ENCODE assay signal across 22 cellular contexts in genomic region chr5:65395526-65396155, GRCh38.
DNase-seq lines count a peak whose midpoint lies in the region; ATAC-seq and TF ChIP-seq lines count a peak whose summit lies in the region.
"Had no signal": no experiment of that assay in that cellular context is flagged by ENCODE, and none has a peak within 500 bp of the region (broad histone marks: within the 10 kb centered on the region; RNA-seq: fewer than 3 reads in every experiment).

No MANE protein-coding gene starts in this region.

- no peak for TF ChIP-seq EP300 in transverse colon (IDR thresholded peaks at IDR 0.05; ENCODE audit: low read depth)

- H3K9me2 ChIP-seq in PC-3 (replicated peaks; ENCODE audit: low read length), result no peaks in the 10 kb centered on the region

- intact Hi-C loops in PC-3 (cut with micrococcal nuclease) (no loop called here), transverse colon (cut with DNase I; ENCODE audit: low total_unique reads) (no loop called here), ascending aorta (cut with DNase I) (no loop called here)

- TF ChIP-seq CTCF in PC-3 (conservative IDR thresholded peaks at IDR 0.05; ENCODE audit: low read depth, low read length), result no peak
- TF ChIP-seq CTCF in transverse colon (IDR thresholded peaks at IDR 0.05), result no peak
- no peak for TF ChIP-seq CTCF in ascending aorta (IDR thresholded peaks at IDR 0.05)

- H3K36me3 ChIP-seq in PC-3 (ENCODE audit: low read depth, low read length), result no peaks in the 10 kb centered on the region
- no peaks in the 10 kb centered on the region for H3K36me3 ChIP-seq in transverse colon
- no peaks in the 10 kb centered on the region for H3K36me3 ChIP-seq in ascending aorta
- H3K36me3 ChIP-seq: cardiac muscle cell, left ventricle myocardium inferior, neutrophil, tibial nerve had no signal

- H2AFZ ChIP-seq in PC-3 (ENCODE audit: low read length), result no peak overlapping the region

- TF ChIP-seq POLR2A in transverse colon (IDR thresholded peaks at IDR 0.05), result no peak

- no peaks in the 10 kb centered on the region for H3K9me3 ChIP-seq in PC-3 (ENCODE audit: low read length)
- no peaks in the 10 kb centered on the region for H3K9me3 ChIP-seq in transverse colon
- H3K9me3 ChIP-seq in ascending aorta, result no peaks in the 10 kb centered on the region
- H3K9me3 ChIP-seq: A549, left ventricle myocardium inferior, neutrophil, tibial nerve had no signal

- BruUV-seq in PC-3 (replicated peaks; lab: Mats Ljungman, UMichigan), result no TSS peak

- no peak overlapping the region for H3K4me2 ChIP-seq in PC-3 (ENCODE audit: low read length)
- H3K4me2 ChIP-seq: A549 had no signal

- 55 to 63% methylated on average over 1 to 2 of the region's 2 CpGs for WGBS in transverse colon (ENCODE audit: low coverage in 1 of 2), 2 donors

- ATAC-seq in PC-3, result peak; percentile 48
- no peak for ATAC-seq in GM21529 (IDR thresholded peaks at IDR 0.05; ENCODE audit: unreplicated experiment)
- ATAC-seq in GM18517 (IDR thresholded peaks at IDR 0.05; ENCODE audit: unreplicated experiment), result no peak
- ATAC-seq: A549; right cardiac atrium; stimulated activated naive CD8-positive, alpha-beta T cell treated with anti-CD3 and anti-CD28 coated beads, Interleukin-15, Interleukin-2, amounts not matched to agents 100 U/mL and 50 U/mL, for 24 hours had no signal

- no peaks in the 10 kb centered on the region for H3F3A ChIP-seq in PC-3 (ENCODE audit: low read length, unreplicated experiment)

- H3K4me3 ChIP-seq in PC-3 (ENCODE audit: low read length) (no peak overlapping the region), transverse colon (no peak overlapping the region), ascending aorta (no peak overlapping the region)
- H3K4me3 ChIP-seq: A549, cardiac muscle cell, left ventricle myocardium inferior, tibial nerve had no signal

- H4K20me1 ChIP-seq in PC-3 (ENCODE audit: low read length), result no peaks in the 10 kb centered on the region

- no peaks in the 10 kb centered on the region for H3K79me2 ChIP-seq in PC-3 (ENCODE audit: low read length)

- POLR2A ChIA-PET in PC-3 (lab: Charles Lee; ENCODE audit: unreplicated experiment), result no interaction called here

- no peak overlapping the region for H3K9ac ChIP-seq in PC-3 (ENCODE audit: low read length)

- H3K4me1 ChIP-seq in PC-3 (ENCODE audit: insufficient read depth, low read length) (no peaks in the 10 kb centered on the region), transverse colon (no peaks in the 10 kb centered on the region), ascending aorta (peaks cover 3 to 11% of the 10 kb centered on the region in 2 donors)
- H3K4me1 ChIP-seq: A549 had no signal

- H3K27ac ChIP-seq in PC-3 (ENCODE audit: low read length) (no peak overlapping the region), transverse colon (no peak overlapping the region), ascending aorta (no peak overlapping the region)
- H3K27ac ChIP-seq: A549, cardiac muscle cell, left ventricle myocardium inferior, neutrophil, tibial nerve, VCaP had no signal

- CTCF ChIA-PET in PC-3 (lab: Charles Lee), result no interaction called here

- peak; percentile 6 for DNase-seq in DMS79 (lab: John Stamatoyannopoulos, UW)
- no peak for DNase-seq in PC-3
- peak; percentile 76 to 81 for DNase-seq in dermis microvascular lymphatic vessel endothelial cell (ENCODE audit: low read depth in 2 of 2)
- peak; percentile 59 for DNase-seq in kidney tubule cell (ENCODE audit: low spot score)
- DNase-seq in transverse colon, result no peak
- DNase-seq in ascending aorta (ENCODE audit: low spot score in 2 of 2), result no peak
- DNase-seq: activated CD4-positive, alpha-beta T cell treated with anti-CD3 and anti-CD28 coated beads, Interleukin-2, amount 50 U/mL, for 48 hours; activated T-cell treated with anti-CD3 and anti-CD28 coated beads, Interleukin-2, amount 50 U/mL, for 1 hour; effector CD4-positive, alpha-beta T cell; left ventricle myocardium inferior; MV-4-11; NCI-H2029; NCI-H510A treated with DMSO at 0.1 percent for 48 hours; right cardiac atrium; stimulated activated naive CD8-positive, alpha-beta T cell treated with anti-CD3 and anti-CD28 coated beads, Interleukin-15, Interleukin-2, amounts not matched to agents 100 U/mL and 50 U/mL, for 24 hours had no signal

- H3K27me3 ChIP-seq in PC-3 (ENCODE audit: low read length) (no peaks in the 10 kb centered on the region), transverse colon (no peaks in the 10 kb centered on the region), ascending aorta (no peaks in the 10 kb centered on the region)
- H3K27me3 ChIP-seq: cardiac muscle cell, neutrophil, tibial nerve had no signal

- in situ Hi-C loops in transverse colon (cut with MboI; ENCODE audit: low pct_ligation_motif_present in 1 of 4, low pct_unique_long_range_greater_than_20kb in 1 of 4, low sequenced_read_pairs in 3 of 4), result no loop called here

Comparison
In these comparisons a context has a peak if more than half of its experiments do, and no peak if none do; other contexts are left out.
1. DNase-seq: peak in DMS79 (single experiment), dermis microvascular lymphatic vessel endothelial cell (2 of 2) and kidney tubule cell (single experiment); none in PC-3 (single experiment), transverse colon (single experiment) and ascending aorta (0 of 2).